ENCODE assay signal across 15 cellular contexts in genomic region chrX:41900321-41900720, GRCh38. TPM values are rescaled to one million over a fixed set of nuclear protein-coding genes. Genes with fewer than 3 reads are reported as not detected.
DNase-seq lines count a peak whose midpoint lies in the region; ATAC-seq, FAIRE-seq and TF ChIP-seq lines count a peak whose summit lies in the region.
"Had no signal": no experiment of that assay in that cellular context is flagged by ENCODE, and none has a peak within 500 bp of the region (broad histone marks: within the 10 kb centered on the region; RNA-seq: fewer than 3 reads in every experiment).

No MANE protein-coding gene starts in this region.

- intact Hi-C loops in Calu3 (cut with micrococcal nuclease; ENCODE audit: unreplicated experiment) (no loop called here), K562 (cut with micrococcal nuclease) (no loop called here)

- no peak for TF ChIP-seq EP300 in K562 (IDR thresholded peaks at IDR 0.05; ENCODE audit: low read length)

- H3K27me3 Mint-ChIP-seq in Calu3 (ENCODE audit: unreplicated experiment), result no peaks in the 10 kb centered on the region
- H3K27me3 Mint-ChIP-seq: CD4-positive, alpha-beta memory T cell had no signal

- TF ChIP-seq RAD21 in K562 (CRISPR knock-in tag; conservative IDR thresholded peaks at IDR 0.05 in 1 of 2, IDR thresholded peaks at IDR 0.05 in 1 of 2), result no peak

- H3K9me3 ChIP-seq in HEK293 (ENCODE audit: control insufficient read depth, insufficient read depth, low read depth, low read length) (no peaks in the 10 kb centered on the region; the same call in none of the 2 replicates), K562 (replicated peaks; ENCODE audit: control insufficient read depth, insufficient read depth, low read depth, low read length) (no peaks in the 10 kb centered on the region)
- H3K9me3 ChIP-seq: HAP-1 had no signal

- peaks cover 3% of the 10 kb centered on the region for H3K9me3 Mint-ChIP-seq in Calu3 (ENCODE audit: low read depth, unreplicated experiment)

- POLR2A ChIA-PET in HEK293 (lab: Yijun Ruan, JAX) (interaction anchor here (0.7 to 0.8 kb wide), 2 partner anchors 9 to 300 kb away, joined by 3 to 4 read pairs; no protein-coding TSS in a partner anchor), K562 (lab: Yijun Ruan, JAX) (interaction anchor here (0.6 kb wide), 1 partner anchor 12 kb away, joined by 3 read pairs; no protein-coding TSS in a partner anchor)

- no peak for FAIRE-seq in K562 (lab: Jason Lieb, UNC)
- FAIRE-seq: GM12892, H54 had no signal

- H3K27ac ChIP-seq in HEK293 (ENCODE audit: extremely low read depth, low read depth, low read length), result no peak overlapping the region
- H3K27ac ChIP-seq in K562 (ENCODE audit: extremely low read depth, low read depth, low read length), result no peak overlapping the region

- H3K4me3 ChIP-seq in HEK293 (ENCODE audit: low read depth, low read length), result no peak overlapping the region
- H3K4me3 ChIP-seq in K562, result no peak overlapping the region
- H3K4me3 ChIP-seq: HAP-1 had no signal

- no peak for TF ChIP-seq CTCF in Calu3 (IDR thresholded peaks at IDR 0.05; ENCODE audit: unreplicated experiment)
- no peak for TF ChIP-seq CTCF in HEK293 (tag by site-specific recombination; IDR thresholded peaks at IDR 0.05)
- no peak for TF ChIP-seq CTCF in K562 (IDR thresholded peaks at IDR 0.05 in 2 of 3, conservative IDR thresholded peaks at IDR 0.05 in 1 of 3; ENCODE audit: insufficient read depth in 2 of 3, low read depth in 1 of 3, low read length in 3 of 3)

- TF ChIP-seq POLR2A in K562 (conservative IDR thresholded peaks at IDR 0.05), result no peak

- DNase-seq in Calu3 (no peak), K562 (ENCODE audit: extremely low read depth in 1 of 4, low spot score in 3 of 4) (no peak), NCI-H1417 treated with DMSO at 0.1 percent for 48 hours (lab: John Stamatoyannopoulos, UW) (no peak), NCI-H524 treated with DMSO at 0.1 percent for 48 hours (lab: John Stamatoyannopoulos, UW) (no peak), islet precursor cell (no peak)
- DNase-seq: C1 segment of cervical spinal cord; CD4-positive, alpha-beta memory T cell; COR-L47; DMS153; DND-41; GOT3 had no signal

- in situ Hi-C loops in K562 (cut with MboI), result no loop called here

- H3K36me3 ChIP-seq in HEK293 (ENCODE audit: control insufficient read depth in 2 of 2, insufficient read depth in 1 of 2, low read length in 2 of 2) (peaks cover 0 to 5% of the 10 kb centered on the region in 2 experiments; a peak in 1 of 3 replicates), K562 (ENCODE audit: control insufficient read depth, insufficient read depth, low read length) (no peaks in the 10 kb centered on the region)
- H3K36me3 ChIP-seq: HAP-1 had no signal

- H3K4me1 Mint-ChIP-seq in Calu3 (ENCODE audit: low read depth, unreplicated experiment), result peaks cover 21% of the 10 kb centered on the region

- no peak for ATAC-seq in K562

- no peaks in the 10 kb centered on the region for H4K20me1 ChIP-seq in K562 (replicated peaks; ENCODE audit: control insufficient read depth, insufficient read depth, low read length)

- no peaks in the 10 kb centered on the region for H3K79me2 ChIP-seq in K562 (ENCODE audit: control insufficient read depth, insufficient read depth, low read length)

- no peaks in the 10 kb centered on the region for H3K27me3 ChIP-seq in K562 (ENCODE audit: control insufficient read depth in 2 of 2, insufficient read depth in 2 of 2, low read length in 2 of 2)

- no TSS peak for BruUV-seq in Calu3 (replicated peaks; lab: Mats Ljungman, UMichigan)
- BruUV-seq in K562 (replicated peaks; lab: Mats Ljungman, UMichigan), result no TSS peak

- no peak overlapping the region for H3K4me2 ChIP-seq in K562 (ENCODE audit: insufficient read depth, low read length)

- no peaks in the 10 kb centered on the region for H3K4me1 ChIP-seq in HEK293 (ENCODE audit: control insufficient read depth, insufficient read depth, low read length)
- H3K4me1 ChIP-seq in K562 (replicated peaks in 1 of 2; ENCODE audit: control insufficient read depth in 2 of 2, insufficient read depth in 2 of 2, low read length in 2 of 2), result no peaks in the 10 kb centered on the region
- H3K4me1 ChIP-seq: HAP-1 had no signal

- H3K27ac Mint-ChIP-seq in Calu3 (ENCODE audit: unreplicated experiment), result peak overlapping the region; percentile 9

- CTCF ChIA-PET in Calu3 (lab: Charles Lee), result interaction anchor here (0.7 kb wide), 1 partner anchor 720 kb away, joined by 5 read pairs; no protein-coding TSS in a partner anchor
- CTCF ChIA-PET in HEK293 (lab: Yijun Ruan, JAX), result no interaction called here
- CTCF ChIA-PET in K562 (lab: Yijun Ruan, JAX; ENCODE audit: low intra/inter-chr PET ratio), result no interaction called here

- H3K9me1 ChIP-seq in K562 (ENCODE audit: control insufficient read depth, insufficient read depth, low read length), result no peaks in the 10 kb centered on the region

- H3K4me3 Mint-ChIP-seq in Calu3 (ENCODE audit: low read depth, unreplicated experiment), result no peak overlapping the region
- H3K4me3 Mint-ChIP-seq: CD4-positive, alpha-beta memory T cell had no signal

- peaks cover 5% of the 10 kb centered on the region for H3K36me3 Mint-ChIP-seq in Calu3 (ENCODE audit: insufficient read depth, unreplicated experiment)

- H3K9ac ChIP-seq in K562 (ENCODE audit: insufficient read depth in 1 of 2, low read depth in 2 of 2, low read length in 2 of 2), result no peak overlapping the region

- H2AFZ ChIP-seq in K562 (ENCODE audit: low read depth, low read length), result no peak overlapping the region

TF ChIP-seq in HEK293, 187 proteins besides CTCF, POLR2A, EP300 and RAD21:
- TF ChIP-seq ZNF610 (tag by site-specific recombination; IDR thresholded peaks at IDR 0.05; ENCODE audit: borderline replicate concordance), result no peak
- peak; percentile 77 for TF ChIP-seq SETDB1 (IDR thresholded peaks at IDR 0.05; ENCODE audit: insufficient read length, low read length)
- TF ChIP-seq ZFP37 (tag by site-specific recombination; IDR thresholded peaks at IDR 0.05), result no peak
- no peak for TF ChIP-seq HOXA7 (CRISPR knock-in tag; IDR thresholded peaks at IDR 0.05; ENCODE audit: borderline replicate concordance)
- no peak for TF ChIP-seq ZNF585B (tag by site-specific recombination; IDR thresholded peaks at IDR 0.05)
- no peak for TF ChIP-seq ZFP69B (tag by site-specific recombination; IDR thresholded peaks at IDR 0.05)
- TF ChIP-seq SP2 (tag by site-specific recombination; IDR thresholded peaks at IDR 0.05), result no peak
- TF ChIP-seq ZSCAN18 (tag by site-specific recombination; IDR thresholded peaks at IDR 0.05), result no peak

TF ChIP-seq in K562, 482 proteins besides CTCF, POLR2A, EP300 and RAD21:
- TF ChIP-seq ZNF384 (IDR thresholded peaks at IDR 0.05; ENCODE audit: low read depth, low read length) (0 out of 2 replicates have a peak, but pooled peaks have one; percentile 48), ZNF165 (CRISPR knock-in tag; IDR thresholded peaks at IDR 0.05; ENCODE audit: borderline replicate concordance) (no peak), TRIM28 (IDR thresholded peaks at IDR 0.05) (peak; percentile 56; the same call in 1 of the 2 replicates), HLTF (IDR thresholded peaks at IDR 0.05) (peak; percentile 69; the same call in 1 of the 2 replicates)

RNA-seq across cellular contexts. Expression of gene CASK, which starts 23.0 kb away (rescaled TPM):
- 138 and 157 TPM in 2 replicates for total RNA-seq in Calu3 (2022)
- total RNA-seq in K562 (2011; cell fraction: chromatin; rRNA removed; ENCODE audit: low replicate concordance), result 7.2 and 10.1 TPM in 2 replicates
- 3.0 and 4.3 TPM in 2 replicates for total RNA-seq in K562 (2011; cell fraction: nucleolus; rRNA removed)
- 5.0 and 5.8 TPM in 2 replicates for total RNA-seq in K562 (2011; cell fraction: nucleoplasm; rRNA removed)
- total RNA-seq in K562 (2014; rRNA removed), result 2.4 and 5.4 TPM in 2 replicates
- 6.3 TPM in 2 replicates for total RNA-seq in K562 (2014; rRNA removed; fragmentation: Illumina TruSeq; extraction: Trizol)
- total RNA-seq in K562 (2015; rRNA removed; fragmentation: Illumina TruSeq; extraction: Trizol), result 4.9 and 5.3 TPM in 2 replicates
- total RNA-seq in K562 (2021), result 5.7 and 7.4 TPM in 2 replicates
- polyA plus RNA-seq in K562 (2011; rRNA removed), result 1.9 and 5.2 TPM in 2 replicates
- 1.3 TPM in 2 replicates for polyA plus RNA-seq in K562 (2011; cell fraction: cytosol; rRNA removed)
- 1.4 and 1.7 TPM in 2 replicates for polyA plus RNA-seq in K562 (2011; cell fraction: nucleus; rRNA removed)
- 4.7 and 5.2 TPM in 2 replicates for polyA plus RNA-seq in K562 (2012)
- 2.6 and 3.1 TPM in 2 replicates for polyA plus RNA-seq in K562 (2014; fragmentation: Illumina TruSeq; extraction: Trizol)
- 1 to 10 TPM; 1.3 to 1.5 TPM for polyA plus RNA-seq in K562 (2014; fragmentation: Nextera tagmentation; extraction: Ambion mirVana)
- polyA plus RNA-seq in K562 (2014; rRNA removed), result 2.3 and 3.8 TPM in 2 replicates
- polyA minus RNA-seq in K562 (2011; rRNA and poly(A)+ RNA removed), result 4.0 and 9.8 TPM in 2 replicates
- 1.6 and 9.1 TPM in 2 replicates for polyA minus RNA-seq in K562 (2011; cell fraction: cytosol; rRNA and poly(A)+ RNA removed)
- 2.2 and 5.4 TPM in 2 replicates for polyA minus RNA-seq in K562 (2011; cell fraction: nucleus; rRNA and poly(A)+ RNA removed)

Comparison
In these comparisons a context has a peak if more than half of its experiments do, and no peak if none do; other contexts are left out.
1. RNA of gene CASK, which starts 23.0 kb away (total RNA-seq): 138 to 157 TPM in Calu3; 2.4 to 10.1 TPM in K562; every median in the first group is over 10 times any median in the second.